28 cellular contexts compared by ENCODE assay signal in the genomic region with DNA sequence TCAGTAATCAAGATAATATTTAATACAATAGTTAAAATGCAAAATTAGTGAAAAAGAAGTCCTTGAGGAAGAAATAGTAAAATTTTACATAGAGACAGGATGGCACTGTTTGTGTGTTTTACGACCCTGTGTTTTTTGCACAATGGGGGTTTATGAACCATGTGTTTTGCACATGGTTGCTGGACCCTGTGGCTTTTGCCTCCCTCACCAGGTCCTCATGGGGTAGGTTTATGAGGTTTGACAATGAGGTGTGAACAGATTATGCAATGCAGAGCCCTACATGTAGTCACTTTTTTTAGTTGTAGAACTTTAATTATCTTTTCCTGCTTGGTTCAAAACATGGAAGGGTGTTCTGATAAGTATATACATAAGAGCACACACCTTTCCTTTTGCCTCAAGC.
"Had no signal": no experiment of that assay in that cellular context is flagged by ENCODE, and none has a peak within 500 bp of the region (broad histone marks: within the 10 kb centered on the region; RNA-seq: fewer than 3 reads in every experiment).

No MANE protein-coding gene starts in this region.

- ATAC-seq: effector memory CD8-positive, alpha-beta T cell; esophagus mucosa; foreskin keratinocyte; gastrocnemius medialis; gastroesophageal sphincter had no signal

- H3K9me3 ChIP-seq: colonic mucosa, esophagus muscularis mucosa, esophagus squamous epithelium, gastrocnemius medialis, gastroesophageal sphincter, heart left ventricle, heart right ventricle had no signal

- H3K4me3 ChIP-seq: colonic mucosa, coronary artery, dorsolateral prefrontal cortex, esophagus muscularis mucosa, esophagus squamous epithelium, gastrocnemius medialis, gastroesophageal sphincter, heart left ventricle, heart right ventricle, hepatocyte had no signal

- H3K4me2 ChIP-seq: hepatocyte had no signal

- H3K27me3 ChIP-seq: colonic mucosa, dorsolateral prefrontal cortex, esophagus muscularis mucosa, esophagus squamous epithelium, foreskin keratinocyte, gastrocnemius medialis, gastroesophageal sphincter, heart left ventricle, heart right ventricle, hepatocyte had no signal

- DNase-seq: colonic mucosa; cortex of kidney; dermis blood vessel endothelial cell; dorsolateral prefrontal cortex; effector CD4-positive, alpha-beta T cell; effector CD8-positive, alpha-beta T cell; effector memory CD4-positive, alpha-beta T cell; effector memory CD8-positive, alpha-beta T cell; endodermal cell; erythroblast; esophagus squamous epithelium; foreskin fibroblast; foreskin keratinocyte; foreskin melanocyte; gastrocnemius medialis; glutamatergic neuron; head of caudate nucleus had no signal

- H3K4me1 ChIP-seq: colonic mucosa, esophagus muscularis mucosa, esophagus squamous epithelium, foreskin keratinocyte, gastrocnemius medialis, gastroesophageal sphincter had no signal

- FAIRE-seq: colon, endometrium, frontal cortex had no signal

- H3K27ac ChIP-seq: colonic mucosa, coronary artery, dorsolateral prefrontal cortex, epithelial cell of prostate, esophagus muscularis mucosa, esophagus squamous epithelium, foreskin keratinocyte, gastrocnemius medialis, gastroesophageal sphincter, hepatocyte had no signal

- H3K79me2 ChIP-seq: hepatocyte had no signal

- H3K36me3 ChIP-seq: colonic mucosa, esophagus muscularis mucosa, esophagus squamous epithelium, gastrocnemius medialis, gastroesophageal sphincter, heart left ventricle, heart right ventricle had no signal

- H2AFZ ChIP-seq: hepatocyte had no signal
